Comparison of ENCODE assay signal across 10 cellular contexts in genomic region chr7:22156205-22156604, GRCh38.
DNase-seq lines count a peak whose midpoint lies in the region; ATAC-seq and TF ChIP-seq lines count a peak whose summit lies in the region.
"Had no signal": no experiment of that assay in that cellular context is flagged by ENCODE, and none has a peak within 500 bp of the region (broad histone marks: within the 10 kb centered on the region; RNA-seq: fewer than 3 reads in every experiment).

No MANE protein-coding gene starts in this region.

- H3K27ac Mint-ChIP-seq in HFFc6 (peak overlapping the region; percentile 53; the same call in 1 of the 2 replicates), immature natural killer cell (no peak overlapping the region)

- no peak overlapping the region; the same call in 1 of the 2 replicates for H3K4me3 Mint-ChIP-seq in HFFc6
- H3K4me3 Mint-ChIP-seq in immature natural killer cell: no peak overlapping the region

- H3K36me3 Mint-ChIP-seq in HFFc6 (ENCODE audit: low read depth): no peaks in the 10 kb centered on the region
- no peaks in the 10 kb centered on the region for H3K36me3 Mint-ChIP-seq in immature natural killer cell

- H3K27me3 Mint-ChIP-seq in HFFc6 (ENCODE audit: insufficient read depth): no peaks in the 10 kb centered on the region
- peaks cover 0 to 6% (median 0%) of the 10 kb centered on the region in 3 donors for H3K27me3 Mint-ChIP-seq in immature natural killer cell (ENCODE audit: low read depth in 3 of 3)

- H3K4me1 Mint-ChIP-seq in HFFc6 (ENCODE audit: low read depth): peaks cover 24% of the 10 kb centered on the region
- H3K4me1 Mint-ChIP-seq in immature natural killer cell: peaks cover 4 to 13% of the 10 kb centered on the region in 2 donors

- peak; percentile 86 for DNase-seq in A172 (ENCODE audit: low spot score)
- DNase-seq in HFFc6: peak; percentile 73
- peak; percentile 52 for DNase-seq in astrocyte of the hippocampus (ENCODE audit: low read depth, low spot score)
- DNase-seq in islet precursor cell: peak; percentile 74
- DNase-seq in GM19240 (ENCODE audit: insufficient read length, low spot score): no peak
- no peak for DNase-seq in immature natural killer cell
- DNase-seq: anterior cingulate cortex, GOT3 had no signal

- H3K9me3 Mint-ChIP-seq in HFFc6: no peaks in the 10 kb centered on the region
- H3K9me3 Mint-ChIP-seq in immature natural killer cell: no peaks in the 10 kb centered on the region

- ATAC-seq in GM21576 (IDR thresholded peaks at IDR 0.05; ENCODE audit: unreplicated experiment): no peak
- ATAC-seq in GM19463 (IDR thresholded peaks at IDR 0.05; ENCODE audit: unreplicated experiment): no peak

- no peak for TF ChIP-seq CTCF in HFFc6 (IDR thresholded peaks at IDR 0.05)

Comparison
In these comparisons a context has a peak if more than half of its experiments do, and no peak if none do; other contexts are left out.
1. DNase-seq: peak in A172 (single experiment), HFFc6 (single experiment), astrocyte of the hippocampus (single experiment) and islet precursor cell (single experiment); none in GM19240 (single experiment) and immature natural killer cell (0 of 3).